In the genomic region with DNA sequence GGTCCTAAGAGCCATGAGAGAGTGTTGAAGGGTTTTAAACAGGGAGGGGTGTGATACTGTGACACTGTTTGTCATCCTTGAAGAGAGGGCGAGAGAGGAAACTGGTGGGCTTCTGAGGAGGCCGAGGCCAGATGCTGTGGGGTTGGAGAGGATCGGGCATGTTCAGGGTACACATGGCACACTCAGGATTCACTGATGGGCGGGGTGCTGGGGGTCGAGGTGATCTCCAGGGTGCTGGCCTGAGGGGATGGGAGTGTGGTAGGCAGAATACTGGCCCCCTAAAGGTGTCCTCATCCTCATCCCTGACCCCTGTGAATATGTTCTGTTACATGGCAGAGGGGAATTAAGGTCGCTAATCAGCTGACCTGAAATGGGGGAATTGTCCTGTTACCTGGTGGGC, we compare ENCODE assay signal across 11 cellular contexts. TPM values are rescaled to one million over a fixed set of nuclear protein-coding genes. Genes with fewer than 3 reads are reported as not detected.
DNase-seq lines count a peak whose midpoint lies in the region; ATAC-seq and TF ChIP-seq lines count a peak whose summit lies in the region.
"Had no signal": no experiment of that assay in that cellular context is flagged by ENCODE, and none has a peak within 500 bp of the region (broad histone marks: within the 10 kb centered on the region; RNA-seq: fewer than 3 reads in every experiment).

No MANE protein-coding gene starts in this region.

- TF ChIP-seq CTCF in natural killer cell (IDR thresholded peaks at IDR 0.05) (no peak), WERI-Rb-1 (IDR thresholded peaks at IDR 0.05; ENCODE audit: low read depth, low read length) (no peak)

- DNase-seq in stimulated activated naive CD8-positive, alpha-beta T cell treated with anti-CD3 and anti-CD28 coated beads, Interleukin-15, Interleukin-2, amounts not matched to agents 100 U/mL and 50 U/mL, for 24 hours = no peak
- no peak for DNase-seq in central memory CD8-positive, alpha-beta T cell (ENCODE audit: low spot score in 2 of 2)
- no peak for DNase-seq in natural killer cell
- DNase-seq in aorta = peak; percentile 37 to 59
- DNase-seq in WERI-Rb-1 = no peak
- no peak for DNase-seq in left lobe of liver (ENCODE audit: low spot score)
- DNase-seq: KG1 had no signal

- H3K36me3 ChIP-seq in aorta (ENCODE audit: control insufficient read depth in 1 of 2, insufficient read depth in 2 of 2, low read length in 1 of 2) (no peaks in the 10 kb centered on the region), WERI-Rb-1 (peaks cover 4% of the 10 kb centered on the region)
- H3K36me3 ChIP-seq: pancreas had no signal

- H3K9me3 ChIP-seq in aorta (ENCODE audit: control insufficient read depth, low read length) (no peaks in the 10 kb centered on the region), WERI-Rb-1 (ENCODE audit: severe bottlenecking) (no peaks in the 10 kb centered on the region)
- H3K9me3 ChIP-seq: pancreas had no signal

- peak overlapping the region; percentile 21 for H3K4me3 Mint-ChIP-seq in stimulated activated naive CD8-positive, alpha-beta T cell treated with anti-CD3 and anti-CD28 coated beads, Interleukin-15, Interleukin-2, amounts not matched to agents 100 ng/mL and 50 ng/mL, for 24 hours
- no peak overlapping the region for H3K4me3 Mint-ChIP-seq in central memory CD8-positive, alpha-beta T cell
- H3K4me3 Mint-ChIP-seq in natural killer cell = no peak overlapping the region

- WGBS in aorta, 2 donors = 91 to 93% methylated on average over 6 of the region's 6 CpGs

- H3K27ac Mint-ChIP-seq in stimulated activated naive CD8-positive, alpha-beta T cell treated with anti-CD3 and anti-CD28 coated beads, Interleukin-15, Interleukin-2, amounts not matched to agents 100 ng/mL and 50 ng/mL, for 24 hours = peak overlapping the region; percentile 86
- peak overlapping the region; percentile 58 for H3K27ac Mint-ChIP-seq in central memory CD8-positive, alpha-beta T cell (ENCODE audit: low read depth)
- H3K27ac Mint-ChIP-seq in natural killer cell = peak overlapping the region; percentile 88 to 89

- H3K4me1 Mint-ChIP-seq in stimulated activated naive CD8-positive, alpha-beta T cell treated with anti-CD3 and anti-CD28 coated beads, Interleukin-15, Interleukin-2, amounts not matched to agents 100 ng/mL and 50 ng/mL, for 24 hours (ENCODE audit: low read depth) = peaks cover 84% of the 10 kb centered on the region
- H3K4me1 Mint-ChIP-seq in central memory CD8-positive, alpha-beta T cell = peaks cover 63% of the 10 kb centered on the region
- H3K4me1 Mint-ChIP-seq in natural killer cell = peaks cover 64 to 76% of the 10 kb centered on the region in 2 donors

- H3K36me3 Mint-ChIP-seq in stimulated activated naive CD8-positive, alpha-beta T cell treated with anti-CD3 and anti-CD28 coated beads, Interleukin-15, Interleukin-2, amounts not matched to agents 100 ng/mL and 50 ng/mL, for 24 hours (ENCODE audit: low read depth) = peaks cover 12% of the 10 kb centered on the region
- H3K36me3 Mint-ChIP-seq in central memory CD8-positive, alpha-beta T cell (ENCODE audit: insufficient read depth) = peaks cover 13% of the 10 kb centered on the region
- no peaks in the 10 kb centered on the region for H3K36me3 Mint-ChIP-seq in natural killer cell

- no peak overlapping the region for H3K27ac ChIP-seq in aorta (ENCODE audit: low read depth in 1 of 2, low read length in 2 of 2)
- H3K27ac ChIP-seq in WERI-Rb-1 = no peak overlapping the region

- intact Hi-C loops in natural killer cell (cut with micrococcal nuclease) = no loop called here
- intact Hi-C loops in aorta (cut with DNase I) = no loop called here

- H3K4me3 ChIP-seq in aorta (ENCODE audit: low read length in 2 of 2) (no peak overlapping the region), WERI-Rb-1 (ENCODE audit: low read depth, low read length) (no peak overlapping the region)
- H3K4me3 ChIP-seq: pancreas had no signal

- H3K9me3 Mint-ChIP-seq in stimulated activated naive CD8-positive, alpha-beta T cell treated with anti-CD3 and anti-CD28 coated beads, Interleukin-15, Interleukin-2, amounts not matched to agents 100 ng/mL and 50 ng/mL, for 24 hours = no peaks in the 10 kb centered on the region
- H3K9me3 Mint-ChIP-seq in central memory CD8-positive, alpha-beta T cell = no peaks in the 10 kb centered on the region
- no peaks in the 10 kb centered on the region for H3K9me3 Mint-ChIP-seq in natural killer cell

- H3K27me3 ChIP-seq in aorta (ENCODE audit: control insufficient read depth in 1 of 2, insufficient read depth in 2 of 2, low read length in 1 of 2) (no peaks in the 10 kb centered on the region), WERI-Rb-1 (ENCODE audit: insufficient read depth, low read depth, severe bottlenecking) (no peaks in the 10 kb centered on the region)
- H3K27me3 ChIP-seq: pancreas had no signal

- H3K4me1 ChIP-seq in aorta (ENCODE audit: control insufficient read depth in 1 of 2, insufficient read depth in 2 of 2, low read length in 2 of 2) = no peaks in the 10 kb centered on the region

- ATAC-seq in stimulated activated naive CD8-positive, alpha-beta T cell treated with anti-CD3 and anti-CD28 coated beads, Interleukin-15, Interleukin-2, amounts not matched to agents 100 U/mL and 50 U/mL, for 24 hours = no peak
- ATAC-seq in central memory CD8-positive, alpha-beta T cell (replicated peaks; ENCODE audit: extremely low read depth, poor library complexity, severe bottlenecking) = no peak
- ATAC-seq in natural killer cell = no peak
- ATAC-seq in aorta (ENCODE audit: low FRiP score) = no peak
- ATAC-seq in HG02970 (IDR thresholded peaks at IDR 0.05; ENCODE audit: low FRiP score, unreplicated experiment) = no peak
- ATAC-seq in left lobe of liver = no peak
- ATAC-seq: SK-N-SH treated with all-trans-retinoic acid at 6 μM for 48 hours had no signal

- H3K27me3 Mint-ChIP-seq in stimulated activated naive CD8-positive, alpha-beta T cell treated with anti-CD3 and anti-CD28 coated beads, Interleukin-15, Interleukin-2, amounts not matched to agents 100 ng/mL and 50 ng/mL, for 24 hours = no peaks in the 10 kb centered on the region
- no peaks in the 10 kb centered on the region for H3K27me3 Mint-ChIP-seq in central memory CD8-positive, alpha-beta T cell
- H3K27me3 Mint-ChIP-seq in natural killer cell (ENCODE audit: low read depth in 2 of 2) = no peaks in the 10 kb centered on the region

RNA-seq across cellular contexts. Expression of a gene that starts 7.3 kb away (rescaled TPM):
- total RNA-seq in natural killer cell (10 to 100 TPM; 47.4 to 53.7 (median 53.2) TPM), aorta (10 to 100 TPM; 21.1 to 37.1 TPM), left lobe of liver (12.4 TPM)
- 10 to 100 TPM; 10.8 to 14.7 TPM for polyA plus RNA-seq in aorta

RNA-seq across cellular contexts. Expression of a gene that starts 31.7 kb away (rescaled TPM):
- total RNA-seq in natural killer cell = 10 to 100 TPM; 50.0 to 71.2 (median 55.6) TPM
- total RNA-seq in aorta = 10 to 100 TPM; 33.8 to 38.1 TPM
- 10 to 100 TPM; 20.6 to 41.6 TPM for polyA plus RNA-seq in aorta
- total RNA-seq in left lobe of liver = 22.0 TPM

Comparison
In these comparisons a context has a peak if more than half of its experiments do, and no peak if none do; other contexts are left out.
1. DNase-seq: peak in aorta (2 of 2); none in stimulated activated naive CD8-positive, alpha-beta T cell treated with anti-CD3 and anti-CD28 coated beads, Interleukin-15, Interleukin-2, amounts not matched to agents 100 U/mL and 50 U/mL, for 24 hours (single experiment), central memory CD8-positive, alpha-beta T cell (0 of 2), natural killer cell (single experiment), WERI-Rb-1 (single experiment) and left lobe of liver (single experiment).
2. Peak in every context shown above with its lines, with median percentiles within 50 percentile points of each other: H3K27ac Mint-ChIP-seq.